In genomic region chr2:190674966-190675650, GRCh38 we compare ENCODE assay signal across 9 cellular contexts. TPM values are rescaled to one million over a fixed set of nuclear protein-coding genes. Genes with fewer than 3 reads are reported as not detected.
A peak's percentile ranks its signal among the peaks of the same experiment; 100 is the strongest.
DNase-seq lines count a peak whose midpoint lies in the region; ATAC-seq, FAIRE-seq and TF ChIP-seq lines count a peak whose summit lies in the region.
"Had no signal": no experiment of that assay in that cellular context is flagged by ENCODE, and none has a peak within 500 bp of the region (broad histone marks: within the 10 kb centered on the region; RNA-seq: fewer than 3 reads in every experiment).

No MANE protein-coding gene starts in this region.

- no peak overlapping the region for H3K9ac ChIP-seq in skeletal muscle tissue (ENCODE audit: low read depth in 1 of 3, low read length in 3 of 3)

- H3K4me1 Mint-ChIP-seq in activated T-cell treated with anti-CD3 and anti-CD28 coated beads, Interleukin-2, amount 50 U/mL, for 4 hours (ENCODE audit: low read depth), result peaks cover 65% of the 10 kb centered on the region

- H3K4me3 Mint-ChIP-seq in activated T-cell treated with anti-CD3 and anti-CD28 coated beads, Interleukin-2, amount 50 U/mL, for 4 hours, result peak overlapping the region; percentile 10

- H3K4me3 ChIP-seq in skeletal muscle tissue (ENCODE audit: low read length in 3 of 3), result no peak overlapping the region

- DNase-seq in activated T-cell treated with anti-CD3 and anti-CD28 coated beads, Interleukin-2, amount 50 U/mL, for 4 hours, result no peak
- no peak for DNase-seq in activated T-cell treated with anti-CD3 and anti-CD28 coated beads, Interleukin-2, amount 50 U/mL, for 1 hour
- no peak for DNase-seq in H54 (ENCODE audit: insufficient read length, low spot score)
- DNase-seq in AG08396 (ENCODE audit: low spot score), result no peak
- DNase-seq in NCI-H1092 treated with DMSO at 0.1 percent for 48 hours (lab: John Stamatoyannopoulos, UW), result no peak
- no peak for DNase-seq in DMS79 treated with DMSO at 0.1 percent for 48 hours (lab: John Stamatoyannopoulos, UW)
- DNase-seq: NCI-H1417 had no signal

- H3K9me3 Mint-ChIP-seq in activated T-cell treated with anti-CD3 and anti-CD28 coated beads, Interleukin-2, amount 50 U/mL, for 4 hours, result no peaks in the 10 kb centered on the region

- no peaks in the 10 kb centered on the region for H3K27me3 ChIP-seq in skeletal muscle tissue (ENCODE audit: control insufficient read depth in 3 of 3, insufficient read depth in 3 of 3, low read length in 3 of 3)

- peaks cover 0 to 12% (median 11%) of the 10 kb centered on the region in 3 donors for H3K36me3 ChIP-seq in skeletal muscle tissue (ENCODE audit: control insufficient read depth in 3 of 3, insufficient read depth in 3 of 3, low read length in 3 of 3)

- ATAC-seq in activated T-cell treated with anti-CD3 and anti-CD28 coated beads, Interleukin-2, amount 50 U/mL, for 4 hours, result no peak
- peak; percentile 25 for ATAC-seq in HG03469 (IDR thresholded peaks at IDR 0.05; ENCODE audit: unreplicated experiment)

- peak; percentile 27 for FAIRE-seq in H54 (lab: Jason Lieb, UNC)

- TF ChIP-seq POLR2A in H54 (IDR thresholded peaks at IDR 0.05; ENCODE audit: low read depth, low read length), result no peak

- H3K4me1 ChIP-seq in skeletal muscle tissue (ENCODE audit: control insufficient read depth in 3 of 3, insufficient read depth in 3 of 3, low read length in 3 of 3), result peaks cover 0 to 4% (median 0%) of the 10 kb centered on the region in 3 donors

- H3K27ac ChIP-seq in skeletal muscle tissue (ENCODE audit: low read depth, low read length), result peak overlapping the region; percentile 2

- H3K27me3 Mint-ChIP-seq in activated T-cell treated with anti-CD3 and anti-CD28 coated beads, Interleukin-2, amount 50 U/mL, for 4 hours (ENCODE audit: low read depth), result no peaks in the 10 kb centered on the region

- peaks cover 39% of the 10 kb centered on the region for H3K36me3 Mint-ChIP-seq in activated T-cell treated with anti-CD3 and anti-CD28 coated beads, Interleukin-2, amount 50 U/mL, for 4 hours (ENCODE audit: insufficient read depth)

- no peaks in the 10 kb centered on the region for H3K9me3 ChIP-seq in skeletal muscle tissue (ENCODE audit: control insufficient read depth in 3 of 3, low read length in 3 of 3)

RNA-seq across cellular contexts. Expression of gene NAB1, which starts 26.2 kb away (rescaled TPM):
- total RNA-seq in activated T-cell treated with anti-CD3 and anti-CD28 coated beads, Interleukin-2, amount 50 U/mL, for 4 hours, result 10 to 100 TPM; 27.0 to 36.4 (median 33.8) TPM
- 128 TPM for total RNA-seq in skeletal muscle tissue
